Comparison of ENCODE assay signal across 8 cellular contexts in genomic region chr4:154490589-154491340, GRCh38. TPM values are rescaled to one million over a fixed set of nuclear protein-coding genes. Genes with fewer than 3 reads are reported as not detected.
DNase-seq lines count a peak whose midpoint lies in the region; ATAC-seq and TF ChIP-seq lines count a peak whose summit lies in the region.

No MANE protein-coding gene starts in this region.

- peak; percentile 61 for DNase-seq in D341Med (ENCODE audit: low spot score)
- peak in 1 of 10 donors; percentile 41 for DNase-seq in dorsolateral prefrontal cortex
- DNase-seq in AML-193 (lab: John Stamatoyannopoulos, UW), result no peak
- no peak for DNase-seq in NCI-H446 (lab: John Stamatoyannopoulos, UW)

- H3K4me3 ChIP-seq in dorsolateral prefrontal cortex (peak overlapping the region; percentile 24 to 78 (median 57)), muscle layer of duodenum (ENCODE audit: low read depth in 1 of 2, low read length in 2 of 2) (peak overlapping the region; percentile 52 to 64)

- H3K27ac ChIP-seq in dorsolateral prefrontal cortex (peak overlapping the region in 11 of 59 donors; percentile 1 to 66 (median 31)), muscle layer of duodenum (ENCODE audit: low read length) (no peak overlapping the region)

- H3K27me3 ChIP-seq in dorsolateral prefrontal cortex (peaks cover 0 to 63% (median 31%) of the 10 kb centered on the region in 45 donors), muscle layer of duodenum (ENCODE audit: low read depth, low read length) (peaks cover 10% of the 10 kb centered on the region)

- TF ChIP-seq CTCF in dorsolateral prefrontal cortex (IDR thresholded peaks at IDR 0.05 in 54 of 56, conservative IDR thresholded peaks at IDR 0.05 in 2 of 56; ENCODE audit: low read depth in 1 of 56, partially characterized antibody in 56 of 56), result no peak

- H3K36me3 ChIP-seq in muscle layer of duodenum (ENCODE audit: control insufficient read depth in 1 of 2, insufficient read depth in 2 of 2, low read length in 2 of 2), result no peaks in the 10 kb centered on the region

- ATAC-seq in GM19468 (IDR thresholded peaks at IDR 0.05; ENCODE audit: extremely low read depth, unreplicated experiment) (peak; percentile 72), HG03571 (IDR thresholded peaks at IDR 0.05; ENCODE audit: unreplicated experiment) (peak; percentile 52), GM18858 (IDR thresholded peaks at IDR 0.05; ENCODE audit: unreplicated experiment) (no peak)

- intact Hi-C loops in dorsolateral prefrontal cortex (cut with DNase I), result no loop called here

- H3K4me1 ChIP-seq in muscle layer of duodenum (ENCODE audit: control insufficient read depth in 1 of 2, insufficient read depth in 2 of 2, low read length in 2 of 2), result peaks cover 0 to 15% of the 10 kb centered on the region in 2 donors

- no peaks in the 10 kb centered on the region for H3K9me3 ChIP-seq in muscle layer of duodenum (ENCODE audit: control insufficient read depth in 1 of 2, low read length in 2 of 2)

RNA-seq across cellular contexts. Expression of gene DCHS2, which starts 0.8 kb away (rescaled TPM):
- 10 to 100 TPM in 106 of 120 experiments, 1 to 10 TPM in 14; 6.0 to 24.0 (median 14.7) TPM for total RNA-seq in dorsolateral prefrontal cortex

RNA-seq across cellular contexts. Expression of gene PLRG1, which starts 59.4 kb away (rescaled TPM):
- 10 to 100 TPM; 42.2 to 96.5 (median 73.6) TPM for total RNA-seq in dorsolateral prefrontal cortex
